17 cellular contexts compared by ENCODE assay signal in genomic region chr5:139641116-139642080, GRCh38. TPM values are rescaled to one million over a fixed set of nuclear protein-coding genes. Genes with fewer than 3 reads are reported as not detected.
DNase-seq lines count a peak whose midpoint lies in the region; ATAC-seq and TF ChIP-seq lines count a peak whose summit lies in the region.
"Had no signal": no experiment of that assay in that cellular context is flagged by ENCODE, and none has a peak within 500 bp of the region (broad histone marks: within the 10 kb centered on the region; RNA-seq: fewer than 3 reads in every experiment).

No MANE protein-coding gene starts in this region.

- TF ChIP-seq EP300 in SK-N-SH (IDR thresholded peaks at IDR 0.05; ENCODE audit: borderline replicate concordance in 1 of 2, low read depth in 1 of 2, low read length in 1 of 2) (no peak), stomach (IDR thresholded peaks at IDR 0.05) (no peak)

- H3K4me3 Mint-ChIP-seq in activated CD8-positive, alpha-beta memory T cell treated with anti-CD3 and anti-CD28 coated beads, Interleukin-2, amount 10 ng/mL, durations not matched to agents 7 days and 5 days, result no peak overlapping the region
- H3K4me3 Mint-ChIP-seq: activated naive CD8-positive, alpha-beta T cell; CD8-positive, alpha-beta T cell; central memory CD8-positive, alpha-beta T cell had no signal

- H2AFZ ChIP-seq in SK-N-SH (ENCODE audit: low read depth) (no peak overlapping the region), OCI-LY7 (ENCODE audit: low read length) (no peak overlapping the region)

- H3K27me3 ChIP-seq in SK-N-SH (ENCODE audit: insufficient read depth), result no peaks in the 10 kb centered on the region
- H3K27me3 ChIP-seq in stomach, result peaks cover 0 to 3% (median 0%) of the 10 kb centered on the region in 3 donors
- H3K27me3 ChIP-seq: SJCRH30 had no signal

- H3K9me2 ChIP-seq in SK-N-SH (no peaks in the 10 kb centered on the region), OCI-LY7 (ENCODE audit: insufficient read depth, low read length) (no peaks in the 10 kb centered on the region)

- CTCF ChIA-PET in SK-N-SH (lab: Yijun Ruan, JAX) (interaction anchor here (0.9 to 22.4 kb wide), 7 partner anchors 6 to 126 kb away, joined by 3 to 627 read pairs (median 238); partner anchors contain the start of gene CXXC5), OCI-LY7 (lab: Charles Lee; ENCODE audit: unreplicated experiment) (no interaction called here)
- CTCF ChIA-PET in activated CD8-positive, alpha-beta memory T cell treated with anti-CD3 and anti-CD28 coated beads, Interleukin-2, amount 10 ng/mL, durations not matched to agents 7 days and 5 days (lab: Charles Lee), result interaction anchor here (1.0 kb wide), 1 partner anchor 326 kb away, joined by 3 read pairs; no protein-coding TSS in a partner anchor

- peaks cover 7% of the 10 kb centered on the region; the same call in 1 of the 2 replicates for H3K79me2 ChIP-seq in SK-N-SH (ENCODE audit: insufficient read depth)
- H3K79me2 ChIP-seq in OCI-LY7 (ENCODE audit: insufficient read depth, low read depth, low read length), result peaks cover 4% of the 10 kb centered on the region; the same call in 1 of the 2 replicates

- H3K9ac ChIP-seq in SK-N-SH, result no peak overlapping the region

- intact Hi-C loops in stomach (cut with DNase I; ENCODE audit: low total_unique reads), result no loop called here
- intact Hi-C loops in OCI-LY7 (cut with micrococcal nuclease; ENCODE audit: unreplicated experiment), result no loop called here

- POLR2A ChIA-PET in SK-N-SH (lab: Yijun Ruan, JAX), result no interaction called here
- POLR2A ChIA-PET in OCI-LY7 (lab: Charles Lee), result interaction anchor here (0.6 to 1.1 kb wide), 3 partner anchors 12 to 206 kb away, joined by 3 to 4 read pairs (median 3); no protein-coding TSS in a partner anchor

- no peak for TF ChIP-seq POLR2A in stomach (IDR thresholded peaks at IDR 0.05)

- no peak for TF ChIP-seq CTCF in SK-N-SH (IDR thresholded peaks at IDR 0.05)
- TF ChIP-seq CTCF in stomach (IDR thresholded peaks at IDR 0.05), result no peak
- TF ChIP-seq CTCF in OCI-LY7 (conservative IDR thresholded peaks at IDR 0.05; ENCODE audit: low read length), result no peak

- DNase-seq in SK-N-SH, result peak; percentile 18
- DNase-seq in activated CD8-positive, alpha-beta memory T cell treated with anti-CD3 and anti-CD28 coated beads, Interleukin-2, amount 10 ng/mL, durations not matched to agents 7 days and 5 days, result peak; percentile 38
- peak; percentile 62 for DNase-seq in mesenteric fat pad (ENCODE audit: low spot score)
- DNase-seq in stomach, result peak; percentile 16
- DNase-seq in OCI-LY7 (ENCODE audit: low spot score), result no peak
- DNase-seq in NCI-H2171 (lab: John Stamatoyannopoulos, UW), result no peak
- DNase-seq in hypothalamus (lab: John Stamatoyannopoulos, UW), result no peak
- DNase-seq: CD8-positive, alpha-beta T cell; NCI-H2171 treated with DMSO at 0.1 percent for 48 hours; NK-92 treated with Interleukin-12 subunit alpha and Interleukin-12 subunit beta, amount 100 ng/mL, for 24 hours; SJCRH30; stimulated activated CD4-positive, alpha-beta T cell treated with anti-CD3 and anti-CD28 coated beads, Interleukin-4, amount 100 ng/mL, for 4 hours; stimulated activated naive CD4-positive, alpha-beta T cell had no signal

- no peak overlapping the region for H3K27ac ChIP-seq in SK-N-SH (ENCODE audit: low read depth in 2 of 2, low read length in 1 of 2)
- peak overlapping the region in 1 of 5 donors; percentile 4 for H3K27ac ChIP-seq in stomach
- H3K27ac ChIP-seq in OCI-LY7 (ENCODE audit: low read depth, low read length, poor library complexity, severe bottlenecking), result no peak overlapping the region
- H3K27ac ChIP-seq: 22Rv1, SJCRH30 had no signal

- H4K20me1 ChIP-seq in SK-N-SH (ENCODE audit: insufficient read depth) (no peaks in the 10 kb centered on the region), OCI-LY7 (ENCODE audit: insufficient read depth, low read length) (peaks cover 5% of the 10 kb centered on the region; the same call in 1 of the 2 replicates)

- no peak overlapping the region for H3K27ac Mint-ChIP-seq in activated CD8-positive, alpha-beta memory T cell treated with anti-CD3 and anti-CD28 coated beads, Interleukin-2, amount 10 ng/mL, durations not matched to agents 7 days and 5 days
- H3K27ac Mint-ChIP-seq: activated naive CD8-positive, alpha-beta T cell; CD8-positive, alpha-beta T cell had no signal

- no peak for ATAC-seq in SK-N-SH treated with all-trans-retinoic acid at 6 μM for 48 hours
- no peak for ATAC-seq in activated CD8-positive, alpha-beta memory T cell treated with anti-CD3 and anti-CD28 coated beads, Interleukin-2, amount 10 ng/mL, durations not matched to agents 7 days and 5 days
- ATAC-seq: CD8-positive, alpha-beta T cell had no signal

- H3K4me3 ChIP-seq in SK-N-SH (ENCODE audit: low read depth in 2 of 2, low read length in 1 of 2) (no peak overlapping the region), stomach (no peak overlapping the region), OCI-LY7 (ENCODE audit: low read depth, low read length, poor library complexity, severe bottlenecking) (no peak overlapping the region)
- H3K4me3 ChIP-seq: SJCRH30 had no signal

- no TSS peak for BruUV-seq in OCI-LY7 (replicated peaks; lab: Mats Ljungman, UMichigan)

- peaks cover 40% of the 10 kb centered on the region for H3K4me1 Mint-ChIP-seq in activated CD8-positive, alpha-beta memory T cell treated with anti-CD3 and anti-CD28 coated beads, Interleukin-2, amount 10 ng/mL, durations not matched to agents 7 days and 5 days

- H3K27me3 Mint-ChIP-seq in activated CD8-positive, alpha-beta memory T cell treated with anti-CD3 and anti-CD28 coated beads, Interleukin-2, amount 10 ng/mL, durations not matched to agents 7 days and 5 days, result peaks cover 14% of the 10 kb centered on the region
- H3K27me3 Mint-ChIP-seq: central memory CD8-positive, alpha-beta T cell had no signal

- TF ChIP-seq RAD21 in SK-N-SH (IDR thresholded peaks at IDR 0.05; ENCODE audit: low read length), result no peak

- no peaks in the 10 kb centered on the region for H3K9me3 Mint-ChIP-seq in activated CD8-positive, alpha-beta memory T cell treated with anti-CD3 and anti-CD28 coated beads, Interleukin-2, amount 10 ng/mL, durations not matched to agents 7 days and 5 days (ENCODE audit: low read depth)
- H3K9me3 Mint-ChIP-seq: CD8-positive, alpha-beta T cell; central memory CD8-positive, alpha-beta T cell had no signal

- H3K4me2 ChIP-seq in SK-N-SH (no peak overlapping the region), OCI-LY7 (ENCODE audit: low read length) (no peak overlapping the region)

- H3K4me1 ChIP-seq in SK-N-SH (ENCODE audit: control insufficient read depth in 1 of 2, insufficient read depth in 2 of 2, low read depth in 1 of 2, low read length in 1 of 2) (peaks cover 32 to 55% of the 10 kb centered on the region in 2 experiments), stomach (peaks cover 44 to 65% (median 56%) of the 10 kb centered on the region in 4 donors), OCI-LY7 (ENCODE audit: insufficient read depth, low read length, poor library complexity, severe bottlenecking) (peaks cover 53% of the 10 kb centered on the region)

- H3K36me3 Mint-ChIP-seq in activated CD8-positive, alpha-beta memory T cell treated with anti-CD3 and anti-CD28 coated beads, Interleukin-2, amount 10 ng/mL, durations not matched to agents 7 days and 5 days, result peaks cover 5% of the 10 kb centered on the region
- H3K36me3 Mint-ChIP-seq: activated naive CD8-positive, alpha-beta T cell; CD8-positive, alpha-beta T cell had no signal

- no peaks in the 10 kb centered on the region for H3K36me3 ChIP-seq in SK-N-SH (replicated peaks in 1 of 2; ENCODE audit: control insufficient read depth in 1 of 2, insufficient read depth in 2 of 2, low read length in 1 of 2)
- no peaks in the 10 kb centered on the region for H3K36me3 ChIP-seq in stomach
- H3K36me3 ChIP-seq in OCI-LY7 (ENCODE audit: insufficient read depth, low read length), result no peaks in the 10 kb centered on the region
- H3K36me3 ChIP-seq: SJCRH30 had no signal

- H3K9me3 ChIP-seq in SK-N-SH (no peaks in the 10 kb centered on the region), stomach (no peaks in the 10 kb centered on the region), OCI-LY7 (ENCODE audit: low read length) (no peaks in the 10 kb centered on the region)
- H3K9me3 ChIP-seq: SJCRH30 had no signal

- peaks cover 22% of the 10 kb centered on the region for H3F3A ChIP-seq in SK-N-SH (replicated peaks; ENCODE audit: insufficient read depth)

- 96% methylated on average over 6 of the region's 6 CpGs for WGBS in SK-N-SH (ENCODE audit: low lambda C conversion rate)
- WGBS in stomach, 5 donors, result 85 to 93% (median 91%) methylated on average over 6 of the region's 6 CpGs

TF ChIP-seq in SK-N-SH, 30 proteins besides CTCF, POLR2A, EP300 and RAD21 (continues in another document):
- TF ChIP-seq MXI1 (IDR thresholded peaks at IDR 0.05; ENCODE audit: low read depth, low read length) (no peak), YY1 (IDR thresholded peaks at IDR 0.05; ENCODE audit: low read depth) (no peak), MEF2A (IDR thresholded peaks at IDR 0.05; ENCODE audit: borderline replicate concordance, low read depth) (no peak)

TF ChIP-seq in SK-N-SH treated with all-trans-retinoic acid at 6 μM for 48 hours, 23 proteins besides CTCF, POLR2A, EP300 and RAD21 (continues in another document):
- no peak for TF ChIP-seq ZNF565 (CRISPR knock-in tag; conservative IDR thresholded peaks at IDR 0.05; ENCODE audit: low read depth)
- TF ChIP-seq PPARA (CRISPR knock-in tag; IDR thresholded peaks at IDR 0.05; ENCODE audit: borderline replicate concordance), result no peak
- no peak for TF ChIP-seq RARB (CRISPR knock-in tag; IDR thresholded peaks at IDR 0.05)
- no peak for TF ChIP-seq ISL1 (CRISPR knock-in tag; IDR thresholded peaks at IDR 0.05)
- TF ChIP-seq TCF4 (CRISPR knock-in tag; IDR thresholded peaks at IDR 0.05; ENCODE audit: borderline replicate concordance), result no peak
- TF ChIP-seq ESRRG (CRISPR knock-in tag; IDR thresholded peaks at IDR 0.05), result no peak
- no peak for TF ChIP-seq ZC3H10 (CRISPR knock-in tag; IDR thresholded peaks at IDR 0.05)
- no peak for TF ChIP-seq ZNF70 (CRISPR knock-in tag; IDR thresholded peaks at IDR 0.05)
- no peak for TF ChIP-seq BACH2 (CRISPR knock-in tag; IDR thresholded peaks at IDR 0.05; ENCODE audit: borderline replicate concordance)
- no peak for TF ChIP-seq ZFP30 (CRISPR knock-in tag; IDR thresholded peaks at IDR 0.05)

RNA-seq across cellular contexts. Expression of gene CXXC5, which starts 6.8 kb away (rescaled TPM):
- 47.4 and 52.9 TPM in 2 replicates for polyA plus RNA-seq in SK-N-SH (2012; rRNA removed)
- polyA plus RNA-seq in SK-N-SH (2012; cell fraction: cytosol; rRNA removed), result 32.6 and 46.5 TPM in 2 replicates
- polyA plus RNA-seq in SK-N-SH (2012; cell fraction: nucleus; rRNA removed), result 35.1 and 38.6 TPM in 2 replicates
- total RNA-seq in activated CD8-positive, alpha-beta memory T cell treated with anti-CD3 and anti-CD28 coated beads, Interleukin-2, amount 10 ng/mL, durations not matched to agents 7 days and 5 days, result 1 to 10 TPM; 1.8 to 4.1 TPM
- 33.0 TPM for total RNA-seq in mesenteric fat pad
- total RNA-seq in stomach, result 100 to 1,000 TPM in 1 of 5 donors, 10 to 100 TPM in 4; 25.9 to 101 (median 32.7) TPM
- 10 to 100 TPM; 18.3 to 26.3 (median 22.2) TPM for polyA plus RNA-seq in stomach
- total RNA-seq in OCI-LY7 (2014; rRNA removed; shearing (Covaris generic)), result 108 and 113 TPM in 2 replicates
- total RNA-seq in OCI-LY7 (2022), result 26.7 and 30.4 TPM in 2 replicates

Comparison
In these comparisons a context has a peak if more than half of its experiments do, and no peak if none do; other contexts are left out.
1. DNase-seq: peak in SK-N-SH (single experiment), activated CD8-positive, alpha-beta memory T cell treated with anti-CD3 and anti-CD28 coated beads, Interleukin-2, amount 10 ng/mL, durations not matched to agents 7 days and 5 days (single experiment), mesenteric fat pad (single experiment) and stomach (single experiment); none in OCI-LY7 (single experiment), NCI-H2171 (single experiment) and hypothalamus (0 of 51).